23 cellular contexts compared by ENCODE assay signal in genomic region chr6:43995137-43995536, GRCh38.
"Had no signal": no experiment of that assay in that cellular context is flagged by ENCODE, and none has a peak within 500 bp of the region (broad histone marks: within the 10 kb centered on the region; RNA-seq: fewer than 3 reads in every experiment).

No MANE protein-coding gene starts in this region.

- H3K4me3 ChIP-seq: breast epithelium, hepatocyte, right lobe of liver, smooth muscle cell, upper lobe of left lung had no signal

- ATAC-seq: activated naive CD4-positive, alpha-beta T cell treated with anti-CD3 and anti-CD28 coated beads, Interleukin-2, amount 50 U/mL, for 72 hours; right lobe of liver; stimulated activated memory B cell treated with anti-CD40 and anti-IgM and Interleukin-4, amounts not matched to agents 10 μg/mL and 1 μg/mL and 100 μg/mL, for 72 hours; stimulated activated naive CD8-positive, alpha-beta T cell treated with anti-CD3 and anti-CD28 coated beads, Interleukin-15, amount 100 ng/mL, for 72 hours had no signal

- H3K9me3 ChIP-seq: breast epithelium, right lobe of liver, upper lobe of left lung had no signal

- DNase-seq: activated CD4-positive, alpha-beta memory T cell treated with anti-CD3 and anti-CD28 coated beads for 36 hours; activated CD4-positive, alpha-beta T cell treated with anti-CD3 and anti-CD28 coated beads for 4 hours; activated CD8-positive, alpha-beta memory T cell treated with anti-CD3 and anti-CD28 coated beads, Interleukin-2, amount 50 U/mL, for 4 hours; activated naive CD4-positive, alpha-beta T cell; activated T-cell treated with anti-CD3 and anti-CD28 coated beads, Interleukin-2, amount 50 U/mL, for 24 hours; glutamatergic neuron; islet precursor cell; stimulated activated CD4-positive, alpha-beta T cell treated with anti-CD3 and anti-CD28 coated beads, Interleukin-1b, Interleukin-23, amount 100 ng/mL, for 48 hours; stimulated activated CD4-positive, alpha-beta T cell treated with anti-CD3 and anti-CD28 coated beads, Interleukin-4, amount 100 ng/mL, for 4 hours; stimulated activated CD8-positive, alpha-beta memory T cell treated with anti-CD3 and anti-CD28 coated beads, Interleukin-4, amount 100 ng/mL, for 48 hours; stimulated activated naive CD8-positive, alpha-beta T cell treated with anti-CD3 and anti-CD28 coated beads, Interleukin-15, amount 100 ng/mL, for 72 hours; substantia nigra; SW 1271; T-helper 9 cell; upper lobe of left lung had no signal

- H3K36me3 ChIP-seq: breast epithelium, right lobe of liver, upper lobe of left lung had no signal

- H3K27me3 ChIP-seq: breast epithelium, hepatocyte, right lobe of liver, upper lobe of left lung had no signal

- H3K27ac ChIP-seq: breast epithelium, epithelial cell of prostate, hepatocyte, right lobe of liver, upper lobe of left lung, VCaP had no signal
